Comparison of ENCODE assay signal across 8 cellular contexts in the genomic region with DNA sequence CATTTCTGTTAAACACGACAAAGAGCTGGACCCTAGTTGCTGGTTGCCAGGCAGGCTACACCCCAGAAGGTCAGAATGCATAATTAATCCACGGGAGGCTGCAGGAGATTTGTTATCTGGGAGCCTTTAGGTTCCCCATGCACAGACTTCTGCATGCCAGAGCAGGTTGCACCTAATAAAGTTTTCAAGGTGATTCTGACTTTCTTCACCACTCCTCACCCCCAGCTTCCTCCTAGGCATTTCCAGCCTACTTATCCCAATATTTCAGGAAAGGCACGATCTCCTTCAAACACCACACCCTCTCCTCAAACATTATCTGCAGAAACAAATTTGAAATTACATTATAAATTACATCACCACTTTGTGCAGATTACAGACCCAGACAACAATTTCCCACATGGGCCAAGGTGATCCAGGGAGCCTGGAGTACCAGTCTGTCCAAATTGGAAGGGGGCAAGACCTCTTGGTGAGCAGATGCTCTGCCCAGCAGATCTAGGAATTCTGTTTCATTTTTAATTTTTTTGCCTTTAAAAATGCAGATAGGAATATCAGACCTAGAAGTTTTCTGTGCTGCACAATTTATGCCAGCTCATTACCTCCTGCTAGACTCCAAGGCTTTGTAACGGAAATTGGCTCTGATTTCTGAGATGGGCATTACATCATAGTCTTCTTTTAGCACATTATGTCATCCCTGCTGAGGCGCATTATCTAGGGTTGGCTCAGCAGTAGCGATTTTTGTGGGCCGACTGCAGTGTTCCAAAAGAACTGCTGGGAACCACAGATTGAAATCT.
A peak's percentile ranks its signal among the peaks of the same experiment; 100 is the strongest.
DNase-seq lines count a peak whose midpoint lies in the region; ATAC-seq lines count a peak whose summit lies in the region.

No MANE protein-coding gene starts in this region.

- DNase-seq in A172 (ENCODE audit: low spot score): peak; percentile 84
- peak; percentile 28 for DNase-seq in NCI-H1436 (lab: John Stamatoyannopoulos, UW)
- peak; percentile 24 to 88 for DNase-seq in cerebellar nuclear complex (lab: John Stamatoyannopoulos, UW)
- DNase-seq in lung microvascular endothelial cell (ENCODE audit: low read depth in 2 of 2): peak; percentile 3 to 78
- no peak for DNase-seq in stimulated activated CD4-positive, alpha-beta T cell treated with anti-CD3 and anti-CD28 coated beads, Interleukin-15, amount 100 ng/mL, for 24 hours
- no peak for DNase-seq in activated CD8-positive, alpha-beta memory T cell treated with anti-CD3 and anti-CD28 coated beads for 24 hours

- ATAC-seq in HG02623 (IDR thresholded peaks at IDR 0.05; ENCODE audit: unreplicated experiment) (no peak), GM18511 (IDR thresholded peaks at IDR 0.05; ENCODE audit: unreplicated experiment) (no peak)

Comparison
In these comparisons a context has a peak if more than half of its experiments do, and no peak if none do; other contexts are left out.
1. DNase-seq: peak in A172 (single experiment), NCI-H1436 (single experiment), cerebellar nuclear complex (2 of 2) and lung microvascular endothelial cell (2 of 2); none in stimulated activated CD4-positive, alpha-beta T cell treated with anti-CD3 and anti-CD28 coated beads, Interleukin-15, amount 100 ng/mL, for 24 hours (single experiment) and activated CD8-positive, alpha-beta memory T cell treated with anti-CD3 and anti-CD28 coated beads for 24 hours (single experiment).